In genomic region chr5:45847877-45848276, GRCh38 we compare ENCODE assay signal across 18 cellular contexts.
"Had no signal": no experiment of that assay in that cellular context is flagged by ENCODE, and none has a peak within 500 bp of the region (broad histone marks: within the 10 kb centered on the region; RNA-seq: fewer than 3 reads in every experiment).

No MANE protein-coding gene starts in this region.

- H3K27me3 Mint-ChIP-seq: activated CD8-positive, alpha-beta T cell treated with anti-CD3 and anti-CD28 coated beads for 36 hours; activated naive CD8-positive, alpha-beta T cell treated with anti-CD3 and anti-CD28 coated beads, Interleukin-2, amount 10 ng/mL, durations not matched to agents 7 days and 5 days; dendritic cell treated with granulocyte-macrophage colony-stimulating factor and Interleukin-4, amounts not matched to agents 40 ng/mL and 50 ng/mL, for 4 days had no signal

- H3K4me1 Mint-ChIP-seq: activated naive CD8-positive, alpha-beta T cell treated with anti-CD3 and anti-CD28 coated beads, Interleukin-2, amount 10 ng/mL, durations not matched to agents 7 days and 5 days; neural crest cell had no signal

- H3K4me3 ChIP-seq: pancreas, thyroid gland, vagina had no signal

- H3K4me1 ChIP-seq: pancreas, thyroid gland, vagina had no signal

- H3K27me3 ChIP-seq: pancreas, thyroid gland, vagina had no signal

- H3K4me3 Mint-ChIP-seq: activated CD8-positive, alpha-beta T cell treated with anti-CD3 and anti-CD28 coated beads for 36 hours; activated naive CD8-positive, alpha-beta T cell treated with anti-CD3 and anti-CD28 coated beads, Interleukin-2, amount 10 ng/mL, durations not matched to agents 7 days and 5 days; activated T-cell treated with anti-CD3 and anti-CD28 coated beads, Interleukin-2, amount 50 U/mL, for 72 hours; dendritic cell treated with granulocyte-macrophage colony-stimulating factor and Interleukin-4, amounts not matched to agents 40 ng/mL and 50 ng/mL, for 4 days; neural crest cell; T-helper 2 cell treated with Interferon-gamma antibody and Interleukin-4, amounts not matched to agents 5 μg/mL and 100 μg/mL, for 36 hours had no signal

- H3K27ac Mint-ChIP-seq: activated CD8-positive, alpha-beta T cell treated with anti-CD3 and anti-CD28 coated beads for 36 hours; activated naive CD8-positive, alpha-beta T cell treated with anti-CD3 and anti-CD28 coated beads, Interleukin-2, amount 10 ng/mL, durations not matched to agents 7 days and 5 days; activated T-cell treated with anti-CD3 and anti-CD28 coated beads, Interleukin-2, amount 50 U/mL, for 72 hours; dendritic cell treated with granulocyte-macrophage colony-stimulating factor and Interleukin-4, amounts not matched to agents 40 ng/mL and 50 ng/mL, for 4 days; T-helper 2 cell treated with Interferon-gamma antibody and Interleukin-4, amounts not matched to agents 5 μg/mL and 100 μg/mL, for 36 hours had no signal

- ATAC-seq: activated CD8-positive, alpha-beta T cell treated with anti-CD3 and anti-CD28 coated beads for 36 hours; activated T-cell treated with anti-CD3 and anti-CD28 coated beads, Interleukin-2, amount 50 U/mL, for 72 hours; left ventricle myocardium superior; pancreas had no signal

- H3K27ac ChIP-seq: pancreas, thyroid gland, vagina had no signal

- H3K36me3 Mint-ChIP-seq: activated naive CD8-positive, alpha-beta T cell treated with anti-CD3 and anti-CD28 coated beads, Interleukin-2, amount 10 ng/mL, durations not matched to agents 7 days and 5 days had no signal

- H3K9me3 ChIP-seq: pancreas, thyroid gland, vagina had no signal

- H3K36me3 ChIP-seq: pancreas, thyroid gland, vagina had no signal

- DNase-seq: activated CD8-positive, alpha-beta memory T cell treated with anti-CD3 and anti-CD28 coated beads, Interleukin-2, amount 50 U/mL, for 4 hours; activated CD8-positive, alpha-beta T cell treated with anti-CD3 and anti-CD28 coated beads for 36 hours; activated gamma-delta T cell treated with Interleukin-2 at 50 U/mL for 16 hours; activated naive CD8-positive, alpha-beta T cell treated with anti-CD3 and anti-CD28 coated beads, Interleukin-2, amount 10 ng/mL, durations not matched to agents 7 days and 5 days; activated T-cell treated with anti-CD3 and anti-CD28 coated beads, Interleukin-2, amount 50 U/mL, for 72 hours; anterior cingulate cortex; cerebellar nuclear complex; kidney; left ventricle myocardium superior; mesenchymal stem cell; stimulated activated CD4-positive, alpha-beta T cell treated with anti-CD3 and anti-CD28 coated beads, Interleukin-15, amount 100 ng/mL, for 24 hours; stimulated activated CD4-positive, alpha-beta T cell treated with anti-CD3 and anti-CD28 coated beads, Interleukin-4, amount 100 ng/mL, for 4 hours; thyroid gland had no signal
